In genomic region chr14:81716953-81717352, GRCh38 we compare ENCODE assay signal across 30 cellular contexts.
DNase-seq lines count a peak whose midpoint lies in the region; ATAC-seq, FAIRE-seq and TF ChIP-seq lines count a peak whose summit lies in the region.
"Had no signal": no experiment of that assay in that cellular context is flagged by ENCODE, and none has a peak within 500 bp of the region (broad histone marks: within the 10 kb centered on the region; RNA-seq: fewer than 3 reads in every experiment).

No MANE protein-coding gene starts in this region.

- H3K9me3 Mint-ChIP-seq in MCF 10A (ENCODE audit: unreplicated experiment): peaks cover 3% of the 10 kb centered on the region
- H3K9me3 Mint-ChIP-seq: CD8-positive, alpha-beta T cell had no signal

- H3K4me3 Mint-ChIP-seq in MCF 10A (ENCODE audit: unreplicated experiment): no peak overlapping the region
- H3K4me3 Mint-ChIP-seq: B cell; CD4-positive, alpha-beta T cell; CD8-positive, alpha-beta T cell had no signal

- DNase-seq in right lobe of liver (no peak), HepG2 (ENCODE audit: low spot score) (no peak), NCI-H526 (lab: John Stamatoyannopoulos, UW) (peak; percentile 36 to 38), left lobe of liver (ENCODE audit: low spot score) (no peak), small intestine (peak; percentile 37), SJCRH30 (no peak), MCF 10A (ENCODE audit: unreplicated experiment) (no peak)
- DNase-seq in stimulated activated CD4-positive, alpha-beta T cell treated with anti-CD3 and anti-CD28 coated beads, Interleukin-1b, Interleukin-23, amount 100 ng/mL, for 48 hours: no peak
- DNase-seq: AML-193; Caco-2; Calu3; CD4-positive, alpha-beta T cell; CD8-positive, alpha-beta T cell; DMS 273 treated with DMSO at 0.1 percent for 48 hours; DMS153; DMS53; DMS79; DND-41; EL; GDM1 had no signal

- no peaks in the 10 kb centered on the region for H3K36me3 ChIP-seq in right lobe of liver
- no peaks in the 10 kb centered on the region for H3K36me3 ChIP-seq in HepG2 (replicated peaks in 1 of 2; ENCODE audit: control insufficient read depth in 1 of 2, insufficient read depth in 2 of 2, low read length in 2 of 2)
- no peaks in the 10 kb centered on the region for H3K36me3 ChIP-seq in small intestine (ENCODE audit: control insufficient read depth in 2 of 2, insufficient read depth in 2 of 2, low read length in 2 of 2)
- H3K36me3 ChIP-seq in SJCRH30: no peaks in the 10 kb centered on the region
- H3K36me3 ChIP-seq: BLaER1 treated with 17β-estradiol and CSF1 and Interleukin-3, amounts not matched to agents 10 nM and 100 nM had no signal

- TF ChIP-seq POLR2A in right lobe of liver (IDR thresholded peaks at IDR 0.05): no peak
- TF ChIP-seq POLR2A in HepG2 (IDR thresholded peaks at IDR 0.05; ENCODE audit: insufficient read depth in 1 of 2, low read depth in 2 of 2, low read length in 2 of 2): no peak

- no peaks in the 10 kb centered on the region for H3K79me2 ChIP-seq in HepG2 (ENCODE audit: insufficient read depth, low read length)

- H3K27me3 Mint-ChIP-seq in MCF 10A (ENCODE audit: insufficient read depth, unreplicated experiment): no peaks in the 10 kb centered on the region
- H3K27me3 Mint-ChIP-seq: B cell; CD4-positive, alpha-beta T cell had no signal

- no peak overlapping the region for H2AFZ ChIP-seq in HepG2 (ENCODE audit: low read length)

- intact Hi-C loops in right lobe of liver (cut with DNase I) (no loop called here), HepG2 (cut with micrococcal nuclease; ENCODE audit: unreplicated experiment) (loop anchor here (10.0 kb wide), 1 partner anchor 152 kb away; no protein-coding TSS in a partner anchor), MCF 10A (cut with micrococcal nuclease) (no loop called here)

- H3K4me1 ChIP-seq in right lobe of liver (no peaks in the 10 kb centered on the region), HepG2 (ENCODE audit: insufficient read depth, low read length) (no peaks in the 10 kb centered on the region), small intestine (ENCODE audit: control insufficient read depth in 2 of 2, insufficient read depth in 1 of 2, low read depth in 1 of 2, low read length in 1 of 2) (peaks cover 0 to 2% of the 10 kb centered on the region in 2 donors), SJCRH30 (no peaks in the 10 kb centered on the region)
- H3K4me1 ChIP-seq: A549, Caco-2 had no signal

- TF ChIP-seq EP300 in HepG2 (IDR thresholded peaks at IDR 0.05; ENCODE audit: low read depth in 2 of 2, low read length in 2 of 2): no peak
- no peak for TF ChIP-seq EP300 in HepG2 (CRISPR knock-in tag; IDR thresholded peaks at IDR 0.05; ENCODE audit: borderline replicate concordance)

- no peaks in the 10 kb centered on the region for H3K36me3 Mint-ChIP-seq in MCF 10A (ENCODE audit: insufficient read depth, unreplicated experiment)
- H3K36me3 Mint-ChIP-seq: CD8-positive, alpha-beta T cell had no signal

- TF ChIP-seq CTCF in right lobe of liver (IDR thresholded peaks at IDR 0.05) (no peak), HepG2 (CRISPR knock-in tag; IDR thresholded peaks at IDR 0.05) (no peak), MCF 10A (IDR thresholded peaks at IDR 0.05; ENCODE audit: unreplicated experiment) (no peak)

- 33% methylated on average over 6 of the region's 6 CpGs for WGBS in right lobe of liver (ENCODE audit: insufficient coverage, low coverage, low lambda C conversion rate, missing lambda C conversion rate)
- WGBS in HepG2 (ENCODE audit: low lambda C conversion rate): 20% methylated on average over 6 of the region's 6 CpGs
- WGBS in small intestine, 3 donors: 11 to 45% (median 24%) methylated on average over 6 of the region's 6 CpGs

- no peak overlapping the region for H3K9ac ChIP-seq in HepG2 (ENCODE audit: insufficient read depth, low read depth, low read length)
- H3K9ac ChIP-seq: BLaER1 treated with 17β-estradiol and CSF1 and Interleukin-3, amounts not matched to agents 10 nM and 100 nM had no signal

- TF ChIP-seq RAD21 in HepG2 (CRISPR knock-in tag; IDR thresholded peaks at IDR 0.05): no peak

- CTCF ChIA-PET in HepG2 (lab: Yijun Ruan, JAX; ENCODE audit: low intra/inter-chr PET ratio, low total read pairs) (no interaction called here), MCF 10A (lab: Yijun Ruan, JAX) (interaction anchor here (1.1 kb wide), 1 partner anchor 274 kb away, joined by 5 read pairs; no protein-coding TSS in a partner anchor)

- in situ Hi-C loops in HepG2 (cut with HindIII; ENCODE audit: extremely low pct_ligation_motif_present, low pct_unique_long_range_greater_than_20kb): no loop called here

- H3K4me2 ChIP-seq in HepG2 (ENCODE audit: low read depth, low read length): no peak overlapping the region
- H3K4me2 ChIP-seq: A549; BLaER1 treated with 17β-estradiol and CSF1 and Interleukin-3, amounts not matched to agents 10 nM and 100 nM had no signal

- H3K27ac ChIP-seq in right lobe of liver (no peak overlapping the region), HepG2 (ENCODE audit: extremely low read length, insufficient read depth, low read length) (no peak overlapping the region), small intestine (ENCODE audit: low read depth in 1 of 2, low read length in 1 of 2) (no peak overlapping the region), SJCRH30 (no peak overlapping the region)
- H3K27ac ChIP-seq: 22Rv1; A549; BLaER1 treated with 17β-estradiol and CSF1 and Interleukin-3, amounts not matched to agents 10 nM and 100 nM; C4-2B had no signal

- H3K27ac Mint-ChIP-seq in MCF 10A (ENCODE audit: low read depth, unreplicated experiment): no peak overlapping the region
- H3K27ac Mint-ChIP-seq: B cell; CD4-positive, alpha-beta T cell; CD8-positive, alpha-beta T cell had no signal

- no peaks in the 10 kb centered on the region for H4K20me1 ChIP-seq in HepG2 (ENCODE audit: insufficient read depth, low read length)
- H4K20me1 ChIP-seq: BLaER1 treated with 17β-estradiol and CSF1 and Interleukin-3, amounts not matched to agents 10 nM and 100 nM had no signal

- no peak overlapping the region for H3K4me3 ChIP-seq in right lobe of liver
- H3K4me3 ChIP-seq in HepG2 (replicated peaks in 1 of 3; ENCODE audit: insufficient read depth in 1 of 3, low read depth in 2 of 3, low read length in 3 of 3): no peak overlapping the region
- no peak overlapping the region for H3K4me3 ChIP-seq in small intestine (ENCODE audit: low read depth in 1 of 2, low read length in 2 of 2)
- H3K4me3 ChIP-seq in SJCRH30: no peak overlapping the region
- H3K4me3 ChIP-seq: A549; BLaER1 treated with 17β-estradiol and CSF1 and Interleukin-3, amounts not matched to agents 10 nM and 100 nM; GM12878 had no signal

- H3K27me3 ChIP-seq in right lobe of liver (no peaks in the 10 kb centered on the region), HepG2 (ENCODE audit: control insufficient read depth in 1 of 2, insufficient read depth in 2 of 2, low read length in 2 of 2) (no peaks in the 10 kb centered on the region), small intestine (ENCODE audit: control insufficient read depth in 2 of 2, insufficient read depth in 2 of 2, low read length in 2 of 2) (no peaks in the 10 kb centered on the region), SJCRH30 (no peaks in the 10 kb centered on the region)
- H3K27me3 ChIP-seq: BLaER1 treated with 17β-estradiol and CSF1 and Interleukin-3, amounts not matched to agents 10 nM and 100 nM had no signal

- POLR2A ChIA-PET in HepG2 (lab: Yijun Ruan, JAX): no interaction called here
- POLR2A ChIA-PET in MCF 10A (lab: Yijun Ruan, JAX): no interaction called here

- H3K9me3 ChIP-seq in right lobe of liver (no peaks in the 10 kb centered on the region), HepG2 (ENCODE audit: low read length) (no peaks in the 10 kb centered on the region), small intestine (ENCODE audit: control insufficient read depth, low read depth) (no peaks in the 10 kb centered on the region), SJCRH30 (replicated peaks) (no peaks in the 10 kb centered on the region)
- H3K9me3 ChIP-seq: A549, Caco-2 had no signal

- BruUV-seq in HepG2 (replicated peaks; lab: Mats Ljungman, UMichigan): no TSS peak
- BruUV-seq in MCF 10A (replicated peaks; lab: Mats Ljungman, UMichigan): no TSS peak

- ATAC-seq in right lobe of liver (peak; percentile 38 to 83 (median 61)), HepG2 (no peak), left lobe of liver (peak; percentile 62)
- ATAC-seq: A549; CD8-positive, alpha-beta T cell; GM12878 had no signal

- no peaks in the 10 kb centered on the region for H3K4me1 Mint-ChIP-seq in MCF 10A (ENCODE audit: insufficient read depth, unreplicated experiment)
- H3K4me1 Mint-ChIP-seq: B cell had no signal

- FAIRE-seq in HepG2 (lab: Jason Lieb, UNC): no peak
- FAIRE-seq in small intestine (lab: Jason Lieb, UNC): no peak
- FAIRE-seq: A549, D721Med, GM12878, GM12892, GM18507, GM19239 had no signal

TF ChIP-seq in HepG2, 621 proteins besides CTCF, POLR2A, EP300 and RAD21 (continues in another document):
- TF ChIP-seq RARA (CRISPR knock-in tag; IDR thresholded peaks at IDR 0.05): no peak
- TF ChIP-seq, protein P1, sequence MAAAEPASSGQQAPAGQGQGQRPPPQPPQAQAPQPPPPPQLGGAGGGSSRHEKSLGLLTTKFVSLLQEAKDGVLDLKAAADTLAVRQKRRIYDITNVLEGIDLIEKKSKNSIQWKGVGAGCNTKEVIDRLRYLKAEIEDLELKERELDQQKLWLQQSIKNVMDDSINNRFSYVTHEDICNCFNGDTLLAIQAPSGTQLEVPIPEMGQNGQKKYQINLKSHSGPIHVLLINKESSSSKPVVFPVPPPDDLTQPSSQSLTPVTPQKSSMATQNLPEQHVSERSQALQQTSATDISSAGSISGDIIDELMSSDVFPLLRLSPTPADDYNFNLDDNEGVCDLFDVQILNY (CRISPR knock-in tag; conservative IDR thresholded peaks at IDR 0.05): no peak

Comparison
In these comparisons a context has a peak if more than half of its experiments do, and no peak if none do; other contexts are left out.
1. DNase-seq: peak in NCI-H526 (2 of 2) and small intestine (single experiment); none in right lobe of liver (0 of 3), HepG2 (single experiment), left lobe of liver (single experiment), SJCRH30 (0 of 2), stimulated activated CD4-positive, alpha-beta T cell treated with anti-CD3 and anti-CD28 coated beads, Interleukin-1b, Interleukin-23, amount 100 ng/mL, for 48 hours (single experiment) and MCF 10A (single experiment).